ENCODE assay signal across 8 cellular contexts in the genomic region with DNA sequence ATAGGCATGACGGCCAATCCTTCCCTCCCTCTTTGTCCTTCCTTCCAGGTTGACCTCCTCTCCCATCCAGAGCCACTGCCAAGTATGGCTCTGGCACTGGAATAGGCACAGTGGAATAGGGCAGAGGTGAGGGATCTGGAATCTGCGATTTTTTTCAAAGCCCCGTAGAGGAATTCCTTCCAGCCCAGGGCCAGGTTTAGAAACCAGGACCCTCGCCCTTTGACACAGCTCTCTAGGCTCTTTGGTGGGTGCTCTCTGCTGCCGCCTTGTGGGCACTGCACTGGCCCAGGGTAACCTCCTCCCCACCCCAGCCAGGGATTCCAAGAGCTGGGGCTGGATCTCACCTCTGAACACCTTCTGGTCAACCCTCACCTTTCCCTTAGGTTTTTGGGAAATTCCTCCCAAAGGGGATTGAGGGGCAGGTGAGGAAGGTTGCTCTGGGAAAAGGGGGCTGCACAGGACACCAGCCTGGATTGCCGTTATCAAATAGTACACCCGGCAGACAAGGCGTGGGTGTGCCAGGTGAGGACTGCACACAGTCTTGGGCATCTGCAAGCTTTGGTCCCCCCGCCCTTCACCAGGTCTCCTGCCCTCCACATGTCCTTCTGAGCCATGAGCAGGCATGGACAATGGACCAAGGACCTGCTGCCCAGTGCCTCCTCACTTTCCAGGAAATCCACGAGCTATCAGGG. TPM values are rescaled to one million over a fixed set of nuclear protein-coding genes. Genes with fewer than 3 reads are reported as not detected.
DNase-seq lines count a peak whose midpoint lies in the region; ATAC-seq and TF ChIP-seq lines count a peak whose summit lies in the region.

No MANE protein-coding gene starts in this region.

- H3K27me3 ChIP-seq in aorta (ENCODE audit: control insufficient read depth in 1 of 2, insufficient read depth in 2 of 2, low read length in 1 of 2) = no peaks in the 10 kb centered on the region

- H2AFZ ChIP-seq in OCI-LY7 (ENCODE audit: low read length) = no peak overlapping the region

- H3K36me3 ChIP-seq in OCI-LY7 (ENCODE audit: insufficient read depth, low read length) = no peaks in the 10 kb centered on the region
- H3K36me3 ChIP-seq in aorta (ENCODE audit: control insufficient read depth in 1 of 2, insufficient read depth in 2 of 2, low read length in 1 of 2) = no peaks in the 10 kb centered on the region

- H3K4me1 Mint-ChIP-seq in activated T-cell treated with anti-CD3 and anti-CD28 coated beads, Interleukin-2, amount 50 U/mL, for 24 hours (ENCODE audit: low read depth) = peaks cover 53% of the 10 kb centered on the region

- no peaks in the 10 kb centered on the region for H3K9me3 Mint-ChIP-seq in activated T-cell treated with anti-CD3 and anti-CD28 coated beads, Interleukin-2, amount 50 U/mL, for 24 hours

- intact Hi-C loops in OCI-LY7 (cut with micrococcal nuclease; ENCODE audit: unreplicated experiment) (loop anchor here (1.0 to 5.0 kb wide), 3 partner anchors 34 to 382 kb away; no protein-coding TSS in a partner anchor), posterior cingulate gyrus (cut with DNase I) (loop anchor here (5.0 kb wide), 1 partner anchor 129 kb away; no protein-coding TSS in a partner anchor), aorta (cut with DNase I) (no loop called here)

- peak; percentile 77 for DNase-seq in OCI-LY7 (ENCODE audit: low spot score)
- peak; percentile 80 for DNase-seq in activated T-cell treated with anti-CD3 and anti-CD28 coated beads, Interleukin-2, amount 50 U/mL, for 24 hours
- peak; percentile 16 for DNase-seq in fibroblast of villous mesenchyme (ENCODE audit: low read depth)
- peak in 7 of 10 donors; percentile 50 to 92 (median 64) for DNase-seq in posterior cingulate gyrus
- peak; percentile 78 to 89 for DNase-seq in aorta

- H3K27me3 Mint-ChIP-seq in activated T-cell treated with anti-CD3 and anti-CD28 coated beads, Interleukin-2, amount 50 U/mL, for 24 hours = no peaks in the 10 kb centered on the region

- H3K4me3 ChIP-seq in OCI-LY7 (ENCODE audit: low read depth, low read length, poor library complexity, severe bottlenecking) (no peak overlapping the region), fibroblast of villous mesenchyme (ENCODE audit: low read depth, low read length) (no peak overlapping the region), aorta (ENCODE audit: low read length in 2 of 2) (no peak overlapping the region)

- no peak overlapping the region for H3K4me2 ChIP-seq in OCI-LY7 (ENCODE audit: low read length)

- H3K27ac ChIP-seq in 22Rv1 = no peak overlapping the region
- no peak overlapping the region for H3K27ac ChIP-seq in OCI-LY7 (ENCODE audit: low read depth, low read length, poor library complexity, severe bottlenecking)
- H3K27ac ChIP-seq in aorta (ENCODE audit: low read depth in 1 of 2, low read length in 2 of 2) = no peak overlapping the region

- H4K20me1 ChIP-seq in OCI-LY7 (ENCODE audit: insufficient read depth, low read length) = no peaks in the 10 kb centered on the region

- POLR2A ChIA-PET in OCI-LY7 (lab: Charles Lee) = interaction anchor here (0.6 to 1.6 kb wide), 3 partner anchors 13 to 320 kb away, joined by 3 to 4 read pairs (median 3); no protein-coding TSS in a partner anchor

- H3K36me3 Mint-ChIP-seq in activated T-cell treated with anti-CD3 and anti-CD28 coated beads, Interleukin-2, amount 50 U/mL, for 24 hours (ENCODE audit: low read depth) = no peaks in the 10 kb centered on the region

- CTCF ChIA-PET in OCI-LY7 (lab: Charles Lee; ENCODE audit: unreplicated experiment) = interaction anchor here (0.6 to 1.9 kb wide), 5 partner anchors 11 to 22 kb away, joined by 3 to 6 read pairs (median 3); no protein-coding TSS in a partner anchor

- no peak overlapping the region for H3K4me3 Mint-ChIP-seq in activated T-cell treated with anti-CD3 and anti-CD28 coated beads, Interleukin-2, amount 50 U/mL, for 24 hours

- TF ChIP-seq CTCF in 22Rv1 (IDR thresholded peaks at IDR 0.05) = peak; percentile 98
- peak; percentile 96 for TF ChIP-seq CTCF in GM12874 (IDR thresholded peaks at IDR 0.05; ENCODE audit: insufficient read depth, low read depth, low read length)
- TF ChIP-seq CTCF in OCI-LY7 (conservative IDR thresholded peaks at IDR 0.05; ENCODE audit: low read length) = peak; percentile 99
- peak; percentile 95 for TF ChIP-seq CTCF in fibroblast of villous mesenchyme (IDR thresholded peaks at IDR 0.05; ENCODE audit: insufficient read depth, low read depth, low read length)

- 52 to 59% methylated on average over 10 of the region's 10 CpGs for WGBS in aorta, 2 donors

- H3K9me2 ChIP-seq in OCI-LY7 (ENCODE audit: insufficient read depth, low read length) = no peaks in the 10 kb centered on the region

- no peaks in the 10 kb centered on the region for H3K79me2 ChIP-seq in OCI-LY7 (ENCODE audit: insufficient read depth, low read depth, low read length)

- H3K4me1 ChIP-seq in OCI-LY7 (ENCODE audit: insufficient read depth, low read length, poor library complexity, severe bottlenecking) (peaks cover 46% of the 10 kb centered on the region), aorta (ENCODE audit: control insufficient read depth in 1 of 2, insufficient read depth in 2 of 2, low read length in 2 of 2) (no peaks in the 10 kb centered on the region)

- no peak overlapping the region for H3K27ac Mint-ChIP-seq in activated T-cell treated with anti-CD3 and anti-CD28 coated beads, Interleukin-2, amount 50 U/mL, for 24 hours

- H3K9me3 ChIP-seq in OCI-LY7 (ENCODE audit: low read length) = no peaks in the 10 kb centered on the region
- no peaks in the 10 kb centered on the region for H3K9me3 ChIP-seq in aorta (ENCODE audit: control insufficient read depth, low read length)

- ATAC-seq in aorta (ENCODE audit: low FRiP score) (peak; percentile 61), GM18502 (IDR thresholded peaks at IDR 0.05; ENCODE audit: poor library complexity, unreplicated experiment) (no peak)

- BruUV-seq in OCI-LY7 (replicated peaks; lab: Mats Ljungman, UMichigan) = no TSS peak

RNA-seq across cellular contexts. Expression of gene C10orf105, which starts 22.8 kb away (rescaled TPM):
- 0.09 TPM in 1 of 2 replicates, not detected in the other for total RNA-seq in OCI-LY7 (2014; rRNA removed; shearing (Covaris generic))
- total RNA-seq in OCI-LY7 (2022) (0.09 and 0.15 TPM in 2 replicates), fibroblast of villous mesenchyme (under 0.01 TPM in 1 of 2 replicates, not detected in the other), aorta (under 1 TPM; 0.36 to 0.42 TPM)
- polyA plus RNA-seq in aorta = not detected

Comparison
In these comparisons a context has a peak if more than half of its experiments do, and no peak if none do; other contexts are left out.
1. DNase-seq: peak in every context shown above with its lines; median percentile 84 in aorta; 80 in activated T-cell treated with anti-CD3 and anti-CD28 coated beads, Interleukin-2, amount 50 U/mL, for 24 hours; 77 in OCI-LY7; 64 in posterior cingulate gyrus; 16 in fibroblast of villous mesenchyme.
2. intact Hi-C loops: an anchor here in OCI-LY7 (1.0 to 5.0 kb wide) and posterior cingulate gyrus (5.0 kb wide); none called in aorta.